In genomic region chr20:44830995-44831394, GRCh38 we compare ENCODE assay signal across 36 cellular contexts. TPM values are rescaled to one million over a fixed set of nuclear protein-coding genes. Genes with fewer than 3 reads are reported as not detected.
"Had no signal": no experiment of that assay in that cellular context is flagged by ENCODE, and none has a peak within 500 bp of the region (broad histone marks: within the 10 kb centered on the region; RNA-seq: fewer than 3 reads in every experiment).

No MANE protein-coding gene starts in this region.

- FAIRE-seq: astrocyte, TTC549 had no signal

- H3K27ac Mint-ChIP-seq: activated B cell treated with CpG ODN at 0.5 μM for 24 hours; activated CD4-positive, alpha-beta memory T cell treated with anti-CD3 and anti-CD28 coated beads for 36 hours; activated CD4-positive, alpha-beta T cell treated with anti-CD3 and anti-CD28 coated beads, Interleukin-2, amount 10 ng/mL, durations not matched to agents 24 days and 14 days; activated CD8-positive, alpha-beta T cell treated with anti-CD3 and anti-CD28 coated beads for 36 hours; activated naive CD4-positive, alpha-beta T cell treated with anti-CD3 and anti-CD28 coated beads for 36 hours; activated naive CD4-positive, alpha-beta T cell treated with anti-CD3 and anti-CD28 coated beads, Interleukin-2, amount 50 U/mL, for 72 hours; activated naive CD8-positive, alpha-beta T cell treated with anti-CD3 and anti-CD28 coated beads for 36 hours; activated T-cell treated with anti-CD3 and anti-CD28 coated beads, Interleukin-2, amount 50 U/mL, for 72 hours; activated T-helper 1 cell treated with anti-CD3 and anti-CD28 coated beads, Interleukin-12 subunit alpha, Interleukin-12 subunit beta, Interleukin-2, Interleukin-4 antibody, amounts not matched to agents 30 ng/mL and 10 ng/mL and 1 ng/mL, durations not matched to agents 14 hours and 24 hours and 36 hours; activated T-helper 17 cell treated with anti-CD3 and anti-CD28 coated beads, Interleukin-2, amount 50 U/mL, for 72 hours; T-helper 1 cell treated with Interleukin-12 subunit alpha and Interleukin-12 subunit beta and Interleukin-4 antibody, amounts not matched to agents 30 μg/mL and 1 μg/mL, for 36 hours; T-helper 2 cell treated with Interferon-gamma antibody and Interleukin-4, amounts not matched to agents 5 μg/mL and 100 μg/mL, for 36 hours had no signal

- H3K4me1 ChIP-seq: adrenal gland, body of pancreas, breast epithelium had no signal

- H3K36me3 Mint-ChIP-seq: activated CD4-positive, alpha-beta memory T cell treated with anti-CD3 and anti-CD28 coated beads for 36 hours; activated naive CD4-positive, alpha-beta T cell treated with anti-CD3 and anti-CD28 coated beads, Interleukin-2, amount 50 U/mL, for 72 hours; activated naive CD8-positive, alpha-beta T cell treated with anti-CD3 and anti-CD28 coated beads for 36 hours had no signal

- ATAC-seq: activated CD8-positive, alpha-beta T cell treated with anti-CD3 and anti-CD28 coated beads for 36 hours; activated naive CD4-positive, alpha-beta T cell treated with anti-CD3 and anti-CD28 coated beads, Interleukin-2, amount 50 U/mL, for 72 hours; activated T-cell treated with anti-CD3 and anti-CD28 coated beads, Interleukin-2, amount 50 U/mL, for 4 hours; activated T-cell treated with anti-CD3 and anti-CD28 coated beads, Interleukin-2, amount 50 U/mL, for 72 hours; activated T-helper 17 cell treated with anti-CD3 and anti-CD28 coated beads, Interleukin-2, amount 50 U/mL, for 72 hours; body of pancreas had no signal

- H3K4me1 Mint-ChIP-seq: activated B cell treated with CpG ODN at 0.5 μM for 24 hours; activated CD4-positive, alpha-beta T cell treated with anti-CD3 and anti-CD28 coated beads, Interleukin-2, amount 10 ng/mL, durations not matched to agents 24 days and 14 days had no signal

- H3K36me3 ChIP-seq: adrenal gland, brain microvascular endothelial cell, breast epithelium had no signal

- H3K4me3 Mint-ChIP-seq: activated B cell treated with CpG ODN at 0.5 μM for 24 hours; activated CD4-positive, alpha-beta memory T cell treated with anti-CD3 and anti-CD28 coated beads for 36 hours; activated CD4-positive, alpha-beta T cell treated with anti-CD3 and anti-CD28 coated beads, Interleukin-2, amount 10 ng/mL, durations not matched to agents 24 days and 14 days; activated CD8-positive, alpha-beta T cell treated with anti-CD3 and anti-CD28 coated beads for 36 hours; activated naive CD4-positive, alpha-beta T cell treated with anti-CD3 and anti-CD28 coated beads for 36 hours; activated naive CD8-positive, alpha-beta T cell treated with anti-CD3 and anti-CD28 coated beads for 36 hours; activated T-cell treated with anti-CD3 and anti-CD28 coated beads, Interleukin-2, amount 50 U/mL, for 4 hours; activated T-cell treated with anti-CD3 and anti-CD28 coated beads, Interleukin-2, amount 50 U/mL, for 72 hours; activated T-helper 1 cell treated with anti-CD3 and anti-CD28 coated beads, Interleukin-12 subunit alpha, Interleukin-12 subunit beta, Interleukin-2, Interleukin-4 antibody, amounts not matched to agents 30 ng/mL and 10 ng/mL and 1 ng/mL, durations not matched to agents 14 hours and 24 hours and 36 hours; activated T-helper 17 cell treated with anti-CD3 and anti-CD28 coated beads, Interleukin-2, amount 50 U/mL, for 72 hours; T-helper 1 cell treated with Interleukin-12 subunit alpha and Interleukin-12 subunit beta and Interleukin-4 antibody, amounts not matched to agents 30 μg/mL and 1 μg/mL, for 36 hours; T-helper 2 cell treated with Interferon-gamma antibody and Interleukin-4, amounts not matched to agents 5 μg/mL and 100 μg/mL, for 36 hours had no signal

- H3K27ac ChIP-seq: adrenal gland, body of pancreas, brain microvascular endothelial cell, breast epithelium, VCaP had no signal

- H3K9me3 Mint-ChIP-seq: activated CD4-positive, alpha-beta T cell treated with anti-CD3 and anti-CD28 coated beads, Interleukin-2, amount 10 ng/mL, durations not matched to agents 24 days and 14 days; activated naive CD4-positive, alpha-beta T cell treated with anti-CD3 and anti-CD28 coated beads for 36 hours; activated naive CD4-positive, alpha-beta T cell treated with anti-CD3 and anti-CD28 coated beads, Interleukin-2, amount 50 U/mL, for 72 hours; activated T-helper 1 cell treated with anti-CD3 and anti-CD28 coated beads, Interleukin-12 subunit alpha, Interleukin-12 subunit beta, Interleukin-2, Interleukin-4 antibody, amounts not matched to agents 30 ng/mL and 10 ng/mL and 1 ng/mL, durations not matched to agents 14 hours and 24 hours and 36 hours; activated T-helper 17 cell treated with anti-CD3 and anti-CD28 coated beads, Interleukin-2, amount 50 U/mL, for 72 hours; T-helper 1 cell treated with Interleukin-12 subunit alpha and Interleukin-12 subunit beta and Interleukin-4 antibody, amounts not matched to agents 30 μg/mL and 1 μg/mL, for 36 hours; T-helper 2 cell treated with Interferon-gamma antibody and Interleukin-4, amounts not matched to agents 5 μg/mL and 100 μg/mL, for 36 hours had no signal

- H3K9me3 ChIP-seq: adrenal gland, body of pancreas had no signal

- H3K27me3 ChIP-seq: body of pancreas, brain microvascular endothelial cell had no signal

- H3K4me3 ChIP-seq: adrenal gland, body of pancreas, breast epithelium had no signal

- DNase-seq: activated B cell treated with CpG ODN at 0.5 μM for 24 hours; activated CD4-positive, alpha-beta memory T cell treated with anti-CD3 and anti-CD28 coated beads for 36 hours; activated CD4-positive, alpha-beta T cell treated with anti-CD3 and anti-CD28 coated beads for 4 hours; activated CD4-positive, alpha-beta T cell treated with anti-CD3 and anti-CD28 coated beads, Interleukin-2, amount 10 ng/mL, durations not matched to agents 24 days and 14 days; activated CD4-positive, alpha-beta T cell treated with anti-CD3 and anti-CD28 coated beads, Interleukin-2, amount 50 U/mL, for 1 hour; activated CD4-positive, alpha-beta T cell treated with anti-CD3 and anti-CD28 coated beads, Interleukin-2, amount 50 U/mL, for 4 hours; activated CD4-positive, CD25-positive, alpha-beta regulatory T cell treated with anti-CD3 and anti-CD28 coated beads, Interleukin-2, amount 50 U/mL, for 72 hours; activated CD8-positive, alpha-beta memory T cell treated with anti-CD3 and anti-CD28 coated beads, Interleukin-2, amount 50 U/mL, for 4 hours; activated CD8-positive, alpha-beta T cell treated with anti-CD3 and anti-CD28 coated beads for 36 hours; activated effector memory CD4-positive, alpha-beta T cell treated with anti-CD3 and anti-CD28 coated beads, Interleukin-2, amount 50 U/mL, for 16 hours; activated gamma-delta T cell treated with Interleukin-2 at 50 U/mL for 16 hours; activated naive CD4-positive, alpha-beta T cell; activated naive CD4-positive, alpha-beta T cell treated with anti-CD3 and anti-CD28 coated beads for 36 hours; activated naive CD4-positive, alpha-beta T cell treated with anti-CD3 and anti-CD28 coated beads, Interleukin-2, amount 50 U/mL, for 16 hours; activated naive CD8-positive, alpha-beta T cell treated with anti-CD3 and anti-CD28 coated beads for 36 hours; activated T-cell treated with anti-CD3 and anti-CD28 coated beads for 4 hours; activated T-cell treated with anti-CD3 and anti-CD28 coated beads, Interleukin-2, amount 50 U/mL, for 1 hour; activated T-cell treated with anti-CD3 and anti-CD28 coated beads, Interleukin-2, amount 50 U/mL, for 4 hours; activated T-cell treated with anti-CD3 and anti-CD28 coated beads, Interleukin-2, amount 50 U/mL, for 72 hours; adrenal gland; amniotic stem cell; aorta; body of pancreas; brain microvascular endothelial cell; central memory CD4-positive, alpha-beta T cell; T-helper 2 cell; T-helper 9 cell had no signal

RNA-seq across cellular contexts. Expression of gene RIMS4, which starts 20.6 kb away (rescaled TPM):
- total RNA-seq: activated B cell treated with CpG ODN at 0.5 μM for 24 hours; activated CD4-positive, alpha-beta memory T cell treated with anti-CD3 and anti-CD28 coated beads for 36 hours; activated CD4-positive, alpha-beta T cell treated with anti-CD3 and anti-CD28 coated beads, Interleukin-2, amount 10 ng/mL, durations not matched to agents 24 days and 14 days; activated CD8-positive, alpha-beta T cell treated with anti-CD3 and anti-CD28 coated beads for 36 hours; activated T-helper 1 cell treated with anti-CD3 and anti-CD28 coated beads, Interleukin-12 subunit alpha, Interleukin-12 subunit beta, Interleukin-2, Interleukin-4 antibody, amounts not matched to agents 30 ng/mL and 10 ng/mL and 1 ng/mL, durations not matched to agents 14 hours and 24 hours and 36 hours had no signal
